ENCODE assay signal across 20 cellular contexts in genomic region chr9:85433046-85433445, GRCh38.
"Had no signal": no experiment of that assay in that cellular context is flagged by ENCODE, and none has a peak within 500 bp of the region (broad histone marks: within the 10 kb centered on the region; RNA-seq: fewer than 3 reads in every experiment).

No MANE protein-coding gene starts in this region.

- H3K27me3 ChIP-seq: SJSA1 had no signal

- H3K9me3 ChIP-seq: SJSA1 had no signal

- H3K27ac ChIP-seq: SJSA1, SK-N-MC had no signal

- H3K4me3 ChIP-seq: SJSA1, SK-N-MC had no signal

- H3K36me3 ChIP-seq: SJSA1 had no signal

- DNase-seq: Kasumi-1; KG1; NCI-H1048; NCI-H1105; NCI-H1417; NCI-H1436 treated with DMSO at 0.1 percent for 48 hours; NCI-H1694; NCI-H187 treated with DMSO at 0.1 percent for 48 hours; NCI-H2081; NCI-H2107; NCI-H2227 treated with DMSO at 0.1 percent for 48 hours; NCI-H524; NCI-H526 treated with DMSO at 0.1 percent for 48 hours; NCI-H748 treated with DMSO at 0.1 percent for 48 hours; NK-92 treated with Interleukin-12 subunit alpha and Interleukin-12 subunit beta, amount 100 ng/mL, for 24 hours; OCI-M1; Right ventricle myocardium superior; SIG-M5 had no signal
